In the genomic region with DNA sequence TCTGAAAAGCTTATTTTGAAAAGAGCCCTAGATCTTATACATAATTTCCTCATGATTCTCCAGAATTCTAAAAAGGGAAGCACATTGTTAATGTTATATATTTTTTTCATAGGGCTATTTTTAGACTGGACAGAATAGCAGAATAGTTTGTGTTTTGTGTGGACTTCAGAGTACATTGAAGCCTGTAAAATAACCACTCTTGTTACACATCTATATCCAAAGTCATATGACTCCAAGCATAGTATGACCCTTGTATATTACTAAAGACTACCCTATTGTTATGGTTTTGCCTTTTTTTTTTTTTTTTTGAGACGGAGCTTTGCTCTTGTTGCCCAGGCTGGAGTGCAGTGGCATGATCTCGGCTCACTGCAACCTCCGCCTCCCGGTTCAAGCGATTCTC, we compare ENCODE assay signal across 31 cellular contexts.
"Had no signal": no experiment of that assay in that cellular context is flagged by ENCODE, and none has a peak within 500 bp of the region (broad histone marks: within the 10 kb centered on the region; RNA-seq: fewer than 3 reads in every experiment).

No MANE protein-coding gene starts in this region.

- H3K4me3 ChIP-seq: adrenal gland, esophagus squamous epithelium, gastrocnemius medialis, hepatocyte, pancreas, psoas muscle, right atrium auricular region, smooth muscle cell, stomach, testis, transverse colon had no signal

- H3K36me3 ChIP-seq: adrenal gland, brain microvascular endothelial cell, esophagus squamous epithelium, gastrocnemius medialis, pancreas, right atrium auricular region, stomach, transverse colon had no signal

- H2AFZ ChIP-seq: hepatocyte had no signal

- H3K4me1 ChIP-seq: adrenal gland, esophagus squamous epithelium, gastrocnemius medialis, pancreas, psoas muscle, right atrium auricular region, stomach, testis, transverse colon had no signal

- H3K9me3 ChIP-seq: adrenal gland, esophagus squamous epithelium, gastrocnemius medialis, pancreas, psoas muscle, right atrium auricular region, stomach, testis, transverse colon had no signal

- H3K27ac ChIP-seq: adrenal gland, brain microvascular endothelial cell, epithelial cell of prostate, esophagus squamous epithelium, gastrocnemius medialis, hepatocyte, pancreas, psoas muscle, right atrium auricular region, stomach, testis, transverse colon, VCaP had no signal

- H3K4me2 ChIP-seq: hepatocyte, smooth muscle cell had no signal

- H3K79me2 ChIP-seq: hepatocyte had no signal

- ATAC-seq: gastrocnemius medialis; left colon; pancreas; psoas muscle; stimulated activated memory B cell treated with anti-CD40 and anti-IgM and Interleukin-4, amounts not matched to agents 10 μg/mL and 1 μg/mL and 100 μg/mL, for 72 hours had no signal

- H3K27me3 ChIP-seq: adrenal gland, hepatocyte, pancreas, right atrium auricular region, testis had no signal

- DNase-seq: activated CD4-positive, alpha-beta T cell treated with anti-CD3 and anti-CD28 coated beads for 4 hours; activated CD4-positive, alpha-beta T cell treated with anti-CD3 and anti-CD28 coated beads, Interleukin-2, amount 50 U/mL, for 4 hours; activated CD8-positive, alpha-beta memory T cell treated with anti-CD3 and anti-CD28 coated beads for 24 hours; activated effector memory CD4-positive, alpha-beta T cell treated with Interleukin-2 at 50 U/mL for 16 hours; activated naive CD4-positive, alpha-beta T cell treated with anti-CD3 and anti-CD28 coated beads for 36 hours; activated naive CD8-positive, alpha-beta T cell treated with anti-CD3 and anti-CD28 coated beads for 36 hours; adrenal gland; brain microvascular endothelial cell; dermis blood vessel endothelial cell; effector CD8-positive, alpha-beta T cell; esophagus squamous epithelium; gastrocnemius medialis; left colon; mammary epithelial cell; naive B cell; pancreas; psoas muscle; stimulated activated CD4-positive, alpha-beta T cell treated with anti-CD3 and anti-CD28 coated beads, Interleukin-1b, Interleukin-23, amount 100 ng/mL, for 48 hours; stimulated activated CD4-positive, alpha-beta T cell treated with anti-CD3 and anti-CD28 coated beads, Interleukin-4, amount 100 ng/mL, for 4 hours; stimulated activated CD8-positive, alpha-beta memory T cell treated with anti-CD3 and anti-CD28 coated beads, Interleukin-4, amount 100 ng/mL, for 48 hours; stomach; SW 1271; T-helper 9 cell; testis; transverse colon had no signal
